ENCODE assay signal across 8 cellular contexts in the genomic region with DNA sequence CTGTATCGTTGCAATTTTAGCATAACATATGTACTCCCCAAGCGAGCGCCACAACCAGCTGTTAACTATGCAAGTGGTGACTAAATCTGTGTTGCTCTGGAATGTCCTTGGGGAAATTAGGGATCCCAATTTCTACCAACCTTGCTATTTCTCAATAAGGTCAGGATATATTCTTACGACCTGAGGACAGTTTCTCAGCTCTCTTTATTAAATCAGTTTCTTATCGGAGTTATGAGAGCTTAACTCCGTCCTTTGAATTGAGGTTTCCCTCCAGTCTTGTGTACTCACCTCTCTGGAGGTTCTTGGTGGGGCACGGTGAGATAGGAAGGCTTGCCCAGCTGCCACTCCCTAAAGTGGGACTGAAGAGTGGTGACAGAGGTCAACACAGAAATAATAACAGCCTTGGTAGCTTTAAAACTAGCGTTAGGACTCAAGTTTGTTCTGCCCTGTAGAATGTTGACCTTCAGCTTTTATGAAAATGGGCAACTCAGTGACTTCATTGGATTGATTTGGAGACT. TPM values are rescaled to one million over a fixed set of nuclear protein-coding genes. Genes with fewer than 3 reads are reported as not detected.
DNase-seq lines count a peak whose midpoint lies in the region; ATAC-seq, FAIRE-seq and TF ChIP-seq lines count a peak whose summit lies in the region.

No MANE protein-coding gene starts in this region.

- H3K4me3 Mint-ChIP-seq in osteocyte (ENCODE audit: unreplicated experiment): peak overlapping the region; percentile 97

- no peaks in the 10 kb centered on the region for H3K9me2 ChIP-seq in DOHH2 (replicated peaks; ENCODE audit: control insufficient read depth, low read length)
- H3K9me2 ChIP-seq in OCI-LY1 (ENCODE audit: low read depth, low read length): no peaks in the 10 kb centered on the region

- CTCF ChIA-PET in endothelial cell of umbilical vein (lab: Charles Lee) (interaction anchor here (0.7 to 1.6 kb wide), 4 partner anchors 47 to 113 kb away, joined by 3 to 17 read pairs (median 4); no protein-coding TSS in a partner anchor), GM10248 (lab: Yijun Ruan, JAX) (interaction anchor here (0.8 to 2.8 kb wide), 11 partner anchors 8 to 136 kb away, joined by 3 to 11 read pairs (median 5); a partner anchor contains a TSS)

- H4K20me1 ChIP-seq in DOHH2 (ENCODE audit: control insufficient read depth, insufficient read depth, low read depth, low read length) (peaks cover 23% of the 10 kb centered on the region), OCI-LY1 (ENCODE audit: insufficient read depth, low read length) (no peaks in the 10 kb centered on the region), endothelial cell of umbilical vein (replicated peaks; ENCODE audit: control insufficient read depth, extremely low read depth, insufficient read depth, low read length) (no peaks in the 10 kb centered on the region)

- peaks cover 26% of the 10 kb centered on the region for H3K4me1 Mint-ChIP-seq in osteocyte (ENCODE audit: unreplicated experiment)

- H3K4me2 ChIP-seq in DOHH2 (ENCODE audit: low read length) (peak overlapping the region; percentile 91), OCI-LY1 (ENCODE audit: low read length) (peak overlapping the region; percentile 98), endothelial cell of umbilical vein (ENCODE audit: insufficient read depth, low read length) (peak overlapping the region; percentile 84)

- H3K36me3 Mint-ChIP-seq in osteocyte (ENCODE audit: unreplicated experiment): peaks cover 30% of the 10 kb centered on the region

- no peaks in the 10 kb centered on the region for H3K27me3 Mint-ChIP-seq in osteocyte (ENCODE audit: unreplicated experiment)

- POLR2A ChIA-PET in endothelial cell of umbilical vein (lab: Charles Lee): interaction anchor here (0.7 kb wide), 1 partner anchor 13 kb away, joined by 8 read pairs; no protein-coding TSS in a partner anchor
- POLR2A ChIA-PET in GM10248 (lab: Yijun Ruan, JAX): interaction anchor here (0.5 to 0.8 kb wide), 2 partner anchors 54 to 61 kb away, joined by 3 read pairs; a partner anchor contains a TSS

- H3F3A ChIP-seq in DOHH2 (ENCODE audit: control insufficient read depth, insufficient read depth) (peaks cover 27% of the 10 kb centered on the region), OCI-LY1 (ENCODE audit: insufficient read depth, low read length) (0 out of 2 replicates have a peak, but pooled peaks cover 2% of the 10 kb centered on the region)

- H3K9me1 ChIP-seq in endothelial cell of umbilical vein (replicated peaks; ENCODE audit: control insufficient read depth, extremely low read depth, insufficient read depth, low read length): no peaks in the 10 kb centered on the region

- no peak for TF ChIP-seq POLR2A in endothelial cell of umbilical vein (IDR thresholded peaks at IDR 0.05; ENCODE audit: low read depth, low read length)

- no TSS peak for BruUV-seq in endothelial cell of umbilical vein (replicated peaks; lab: Mats Ljungman, UMichigan)

- H3K79me2 ChIP-seq in DOHH2 (ENCODE audit: control insufficient read depth, low read length) (peaks cover 65% of the 10 kb centered on the region), OCI-LY1 (ENCODE audit: insufficient read depth, low read length) (peaks cover 42% of the 10 kb centered on the region), endothelial cell of umbilical vein (ENCODE audit: control insufficient read depth, insufficient read depth, low read length) (peaks cover 33% of the 10 kb centered on the region)

- dilution Hi-C loops in endothelial cell of umbilical vein (cut with MboI; ENCODE audit: extremely low pct_ligation_motif_present, low sequenced_read_pairs): no loop called here

- H3K27me3 ChIP-seq in DOHH2 (ENCODE audit: control insufficient read depth, low read length) (no peaks in the 10 kb centered on the region), OCI-LY1 (ENCODE audit: insufficient read depth, low read length) (no peaks in the 10 kb centered on the region), endothelial cell of umbilical vein (ENCODE audit: control insufficient read depth in 2 of 2, insufficient read depth in 2 of 2, low read length in 2 of 2) (no peaks in the 10 kb centered on the region)

- H3K27ac Mint-ChIP-seq in osteocyte (ENCODE audit: unreplicated experiment): peak overlapping the region; percentile 100

- intact Hi-C loops in endothelial cell of umbilical vein (cut with micrococcal nuclease): no loop called here

- no peak for TF ChIP-seq CTCF in DOHH2 (IDR thresholded peaks at IDR 0.05; ENCODE audit: low read depth, low read length, poor library complexity, severe bottlenecking)
- no peak for TF ChIP-seq CTCF in OCI-LY1 (IDR thresholded peaks at IDR 0.05; ENCODE audit: low read length)
- TF ChIP-seq CTCF in endothelial cell of umbilical vein (IDR thresholded peaks at IDR 0.05; ENCODE audit: extremely low read depth in 1 of 2, insufficient read depth in 1 of 2, low read depth in 1 of 2, low read length in 2 of 2): no peak
- TF ChIP-seq CTCF in osteocyte (IDR thresholded peaks at IDR 0.05): no peak
- no peak for TF ChIP-seq CTCF in GM10248 (IDR thresholded peaks at IDR 0.05; ENCODE audit: control extremely low read depth, extremely low read depth, low read depth, missing control alignments)

- H2AFZ ChIP-seq in OCI-LY1 (ENCODE audit: low read length): no peak overlapping the region
- no peak overlapping the region for H2AFZ ChIP-seq in endothelial cell of umbilical vein (ENCODE audit: low read depth, low read length)

- H3K27ac ChIP-seq in DOHH2 (ENCODE audit: low read depth, low read length): peak overlapping the region; percentile 89
- H3K27ac ChIP-seq in OCI-LY1 (ENCODE audit: low read depth, low read length, poor library complexity, severe bottlenecking): peak overlapping the region; percentile 86
- peak overlapping the region; percentile 96 for H3K27ac ChIP-seq in endothelial cell of umbilical vein (ENCODE audit: insufficient read depth, low read depth, low read length)

- peaks cover 27% of the 10 kb centered on the region for H3K4me1 ChIP-seq in DOHH2 (ENCODE audit: control insufficient read depth, low read length)
- H3K4me1 ChIP-seq in OCI-LY1 (ENCODE audit: insufficient read depth, low read length, severe bottlenecking): peaks cover 27% of the 10 kb centered on the region
- H3K4me1 ChIP-seq in endothelial cell of umbilical vein (ENCODE audit: control insufficient read depth, extremely low read depth, insufficient read depth, low read length): peaks cover 16% of the 10 kb centered on the region

- DNase-seq in endothelial cell of umbilical vein (ENCODE audit: low read depth, low spot score): no peak
- no peak for DNase-seq in osteocyte (ENCODE audit: extremely low spot score, unreplicated experiment)
- DNase-seq in GM10248 (ENCODE audit: extremely low spot score): no peak
- DNase-seq in germinal center (ENCODE audit: low spot score): no peak

- H3K9ac ChIP-seq in OCI-LY1 (ENCODE audit: low read length): peak overlapping the region; percentile 100
- H3K9ac ChIP-seq in endothelial cell of umbilical vein (replicated peaks; ENCODE audit: extremely low read depth, insufficient read depth, low read length): peak overlapping the region; percentile 95

- no peak for FAIRE-seq in endothelial cell of umbilical vein (lab: Jason Lieb, UNC)

- no peaks in the 10 kb centered on the region for H3K9me3 Mint-ChIP-seq in osteocyte (ENCODE audit: unreplicated experiment)

- H3K9me3 ChIP-seq in DOHH2 (ENCODE audit: control insufficient read depth, insufficient read depth, low read length) (no peaks in the 10 kb centered on the region), OCI-LY1 (ENCODE audit: low read length) (no peaks in the 10 kb centered on the region), endothelial cell of umbilical vein (replicated peaks; ENCODE audit: control insufficient read depth, insufficient read depth, low read length) (no peaks in the 10 kb centered on the region)

- peak overlapping the region; percentile 83 for H3K4me3 ChIP-seq in DOHH2 (ENCODE audit: low read length)
- H3K4me3 ChIP-seq in OCI-LY1 (ENCODE audit: low read depth, low read length, poor library complexity, severe bottlenecking): peak overlapping the region; percentile 92
- peak overlapping the region; percentile 35 to 74 (median 73) for H3K4me3 ChIP-seq in endothelial cell of umbilical vein (replicated peaks in 1 of 3; ENCODE audit: insufficient read depth in 1 of 3, low read depth in 1 of 3, low read length in 3 of 3)

- H3K36me3 ChIP-seq in DOHH2 (ENCODE audit: control insufficient read depth, low read length) (peaks cover 80% of the 10 kb centered on the region), OCI-LY1 (ENCODE audit: insufficient read depth, low read length) (peaks cover 73% of the 10 kb centered on the region), endothelial cell of umbilical vein (ENCODE audit: control insufficient read depth in 2 of 2, extremely low read depth in 1 of 2, insufficient read depth in 2 of 2, low read length in 2 of 2) (peaks cover 5 to 11% of the 10 kb centered on the region in 2 experiments)

- ATAC-seq in HG03342 (IDR thresholded peaks at IDR 0.05; ENCODE audit: unreplicated experiment) (no peak), GM18519 (IDR thresholded peaks at IDR 0.05; ENCODE audit: low FRiP score, unreplicated experiment) (no peak)

RNA-seq across cellular contexts. Expression of a gene that starts 0.7 kb away (rescaled TPM):
- total RNA-seq in endothelial cell of umbilical vein: 32.6 and 33.7 TPM in 2 replicates
- 47.3 and 49.1 TPM in 2 replicates for polyA plus RNA-seq in endothelial cell of umbilical vein
- 53.2 and 55.1 TPM in 2 replicates for polyA plus RNA-seq in endothelial cell of umbilical vein (2011; cell fraction: cytosol; rRNA removed)
- 15.2 and 17.5 TPM in 2 replicates for polyA plus RNA-seq in endothelial cell of umbilical vein (2011; cell fraction: nucleus; rRNA removed)
- 28.9 and 34.9 TPM in 2 replicates for polyA plus RNA-seq in endothelial cell of umbilical vein (2012)
- polyA minus RNA-seq in endothelial cell of umbilical vein: 44.6 and 46.7 TPM in 2 replicates
- 95.8 TPM for polyA minus RNA-seq in endothelial cell of umbilical vein (2011; cell fraction: cytosol; rRNA and poly(A)+ RNA removed)
- 8.5 and 16.6 TPM in 2 replicates for polyA minus RNA-seq in endothelial cell of umbilical vein (2011; cell fraction: nucleus; rRNA and poly(A)+ RNA removed)
- total RNA-seq in osteocyte: 36.6 and 39.2 TPM in 2 replicates

RNA-seq across cellular contexts. Expression of a gene that starts 1.3 kb away (rescaled TPM):
- 75.1 and 88.3 TPM in 2 replicates for total RNA-seq in endothelial cell of umbilical vein
- polyA plus RNA-seq in endothelial cell of umbilical vein: 19.2 and 20.3 TPM in 2 replicates
- polyA plus RNA-seq in endothelial cell of umbilical vein (2011; cell fraction: cytosol; rRNA removed): 14.5 and 15.8 TPM in 2 replicates
- 75.7 and 89.5 TPM in 2 replicates for polyA plus RNA-seq in endothelial cell of umbilical vein (2011; cell fraction: nucleus; rRNA removed)
- polyA plus RNA-seq in endothelial cell of umbilical vein (2012): 34.0 and 45.9 TPM in 2 replicates
- 142 and 159 TPM in 2 replicates for polyA minus RNA-seq in endothelial cell of umbilical vein
- 27.1 TPM for polyA minus RNA-seq in endothelial cell of umbilical vein (2011; cell fraction: cytosol; rRNA and poly(A)+ RNA removed)
- 244 and 248 TPM in 2 replicates for polyA minus RNA-seq in endothelial cell of umbilical vein (2011; cell fraction: nucleus; rRNA and poly(A)+ RNA removed)
- 82.1 and 87.6 TPM in 2 replicates for total RNA-seq in osteocyte

RNA-seq across cellular contexts. Expression of a gene that starts 8.3 kb away (rescaled TPM):
- total RNA-seq in endothelial cell of umbilical vein: 18.4 and 20.2 TPM in 2 replicates
- polyA plus RNA-seq in endothelial cell of umbilical vein: 17.4 and 19.4 TPM in 2 replicates
- 11.8 and 15.1 TPM in 2 replicates for polyA plus RNA-seq in endothelial cell of umbilical vein (2011; cell fraction: cytosol; rRNA removed)
- 85.2 and 95.7 TPM in 2 replicates for polyA plus RNA-seq in endothelial cell of umbilical vein (2011; cell fraction: nucleus; rRNA removed)
- polyA plus RNA-seq in endothelial cell of umbilical vein (2012): 18.1 and 18.3 TPM in 2 replicates
- 13.5 and 23.0 TPM in 2 replicates for polyA minus RNA-seq in endothelial cell of umbilical vein
- polyA minus RNA-seq in endothelial cell of umbilical vein (2011; cell fraction: cytosol; rRNA and poly(A)+ RNA removed): not detected
- 23.2 and 23.4 TPM in 2 replicates for polyA minus RNA-seq in endothelial cell of umbilical vein (2011; cell fraction: nucleus; rRNA and poly(A)+ RNA removed)
- total RNA-seq in osteocyte: 17.3 and 20.0 TPM in 2 replicates

RNA-seq across cellular contexts. Expression of a gene that starts 28.6 kb away (rescaled TPM):
- total RNA-seq in endothelial cell of umbilical vein (18.5 and 21.0 TPM in 2 replicates), osteocyte (13.5 and 17.2 TPM in 2 replicates)
- polyA plus RNA-seq in endothelial cell of umbilical vein: 19.1 and 20.2 TPM in 2 replicates
- 12.3 and 13.2 TPM in 2 replicates for polyA plus RNA-seq in endothelial cell of umbilical vein (2011; cell fraction: cytosol; rRNA removed)
- polyA plus RNA-seq in endothelial cell of umbilical vein (2011; cell fraction: nucleus; rRNA removed): 41.5 and 46.2 TPM in 2 replicates
- polyA plus RNA-seq in endothelial cell of umbilical vein (2012): 11.7 and 11.9 TPM in 2 replicates
- polyA minus RNA-seq in endothelial cell of umbilical vein: 17.4 and 17.5 TPM in 2 replicates
- 9.0 TPM for polyA minus RNA-seq in endothelial cell of umbilical vein (2011; cell fraction: cytosol; rRNA and poly(A)+ RNA removed)
- 8.1 and 11.1 TPM in 2 replicates for polyA minus RNA-seq in endothelial cell of umbilical vein (2011; cell fraction: nucleus; rRNA and poly(A)+ RNA removed)

RNA-seq across cellular contexts. Expression of a gene that starts 47.1 kb away (rescaled TPM):
- total RNA-seq in endothelial cell of umbilical vein: 55.8 and 60.3 TPM in 2 replicates
- 29.0 and 34.0 TPM in 2 replicates for polyA plus RNA-seq in endothelial cell of umbilical vein
- 37.2 and 42.3 TPM in 2 replicates for polyA plus RNA-seq in endothelial cell of umbilical vein (2011; cell fraction: cytosol; rRNA removed)
- 73.9 and 111 TPM in 2 replicates for polyA plus RNA-seq in endothelial cell of umbilical vein (2011; cell fraction: nucleus; rRNA removed)
- polyA plus RNA-seq in endothelial cell of umbilical vein (2012): 53.7 and 54.0 TPM in 2 replicates
- polyA minus RNA-seq in endothelial cell of umbilical vein: 48.1 and 55.2 TPM in 2 replicates
- 50.5 TPM for polyA minus RNA-seq in endothelial cell of umbilical vein (2011; cell fraction: cytosol; rRNA and poly(A)+ RNA removed)
- polyA minus RNA-seq in endothelial cell of umbilical vein (2011; cell fraction: nucleus; rRNA and poly(A)+ RNA removed): 23.3 and 30.2 TPM in 2 replicates
- 63.8 and 70.5 TPM in 2 replicates for total RNA-seq in osteocyte
